ENCODE assay signal across 1 cellular context in the genomic region with DNA sequence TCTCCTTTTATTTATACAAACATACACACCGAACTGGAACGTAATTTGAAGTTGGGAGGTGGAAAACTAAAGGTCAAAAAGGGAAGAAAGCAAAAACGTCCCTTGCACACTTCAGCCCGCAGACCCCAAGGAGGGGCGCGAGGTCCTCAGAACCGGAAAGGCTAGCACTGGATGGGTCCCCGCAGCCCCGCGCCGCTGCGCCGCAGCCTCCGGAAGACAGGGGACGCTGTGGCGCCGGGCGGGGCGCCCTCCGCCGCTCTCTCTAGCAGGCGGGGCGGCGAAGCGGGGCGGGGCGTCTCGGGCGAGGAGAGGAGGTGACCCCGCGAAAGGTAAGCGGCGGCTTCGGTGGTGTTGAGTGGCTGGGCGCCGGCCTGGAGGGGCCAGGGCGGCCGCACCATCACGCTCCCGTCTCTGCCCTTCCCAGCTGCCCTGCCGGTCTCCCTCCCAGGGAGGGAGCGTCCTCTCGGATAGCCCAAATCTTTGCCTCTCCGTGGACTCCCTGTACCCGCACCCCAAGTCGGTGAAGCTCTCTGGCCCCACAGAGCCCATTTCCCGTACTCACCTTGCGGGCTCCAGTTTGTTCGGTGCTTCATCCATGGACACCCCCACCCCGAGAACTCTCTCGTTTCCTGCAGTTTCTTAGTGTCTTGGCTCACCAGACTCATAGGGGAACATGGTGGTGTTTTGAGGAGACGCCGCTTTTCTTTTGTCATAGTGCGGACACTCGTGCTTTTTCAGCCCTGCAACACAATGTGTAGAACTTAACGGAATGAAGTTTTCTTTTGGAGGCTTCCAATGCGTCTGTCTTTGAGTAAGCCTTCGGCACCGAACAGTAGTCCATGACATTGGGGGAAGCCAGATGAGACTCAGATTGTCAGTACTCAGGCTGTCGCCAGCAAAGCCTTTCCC.
TF ChIP-seq lines count a peak whose summit lies in the region.

Gene SMIM8 (plus strand): TSS at position 285 of the 909 bp plus-strand sequence. CDS start 14,444 bp downstream, outside the sequence.

TF ChIP-seq in HepG2, 621 proteins besides CTCF, POLR2A, EP300 and RAD21 (continued from another document and continues in another):
- TF ChIP-seq AHR (CRISPR knock-in tag; IDR thresholded peaks at IDR 0.05) (peak; percentile 84; the same call in 1 of the 2 replicates), ZNF260 (CRISPR knock-in tag; IDR thresholded peaks at IDR 0.05; ENCODE audit: borderline replicate concordance, low read depth) (no peak), ZNF333 (CRISPR knock-in tag; IDR thresholded peaks at IDR 0.05; ENCODE audit: borderline replicate concordance) (peak; percentile 90), MYNN (CRISPR knock-in tag; IDR thresholded peaks at IDR 0.05; ENCODE audit: low read depth) (no peak), NFE2L2 (IDR thresholded peaks at IDR 0.05; ENCODE audit: low read length) (no peak), REXO4 (CRISPR knock-in tag; IDR thresholded peaks at IDR 0.05; ENCODE audit: borderline replicate concordance) (no peak), FOXC1 (CRISPR knock-in tag; IDR thresholded peaks at IDR 0.05; ENCODE audit: borderline replicate concordance) (peak; percentile 64; the same call in 1 of the 2 replicates), ZNF740 (CRISPR knock-in tag; IDR thresholded peaks at IDR 0.05) (peak; percentile 76; the same call in 1 of the 2 replicates), ZMAT3 (CRISPR knock-in tag; conservative IDR thresholded peaks at IDR 0.05) (0 out of 2 replicates have a peak, but pooled peaks have one; percentile 23), SP140L (CRISPR knock-in tag; IDR thresholded peaks at IDR 0.05; ENCODE audit: borderline replicate concordance) (no peak), MIXL1 (CRISPR knock-in tag; IDR thresholded peaks at IDR 0.05) (peak; percentile 46; the same call in 1 of the 2 replicates), FLYWCH1 (CRISPR knock-in tag; IDR thresholded peaks at IDR 0.05) (no peak), PRDM4 (CRISPR knock-in tag; IDR thresholded peaks at IDR 0.05; ENCODE audit: borderline replicate concordance) (no peak), MTA3 (CRISPR knock-in tag; IDR thresholded peaks at IDR 0.05) (no peak), FOXA3 (CRISPR knock-in tag; IDR thresholded peaks at IDR 0.05) (peak; percentile 76), ZNF432 (CRISPR knock-in tag; IDR thresholded peaks at IDR 0.05; ENCODE audit: borderline replicate concordance) (no peak), ZNF589 (CRISPR knock-in tag; conservative IDR thresholded peaks at IDR 0.05) (no peak), TRIM22 (IDR thresholded peaks at IDR 0.05) (no peak), ZNF7 (CRISPR knock-in tag; IDR thresholded peaks at IDR 0.05) (no peak), TRIM24 (CRISPR knock-in tag; IDR thresholded peaks at IDR 0.05) (no peak), ZIK1 (CRISPR knock-in tag; IDR thresholded peaks at IDR 0.05; ENCODE audit: borderline replicate concordance, low read depth) (peak; percentile 57; the same call in 1 of the 2 replicates), PRPF4 (IDR thresholded peaks at IDR 0.05; ENCODE audit: low read depth, low read length, poor library complexity, severe bottlenecking) (no peak), ZNF772 (CRISPR knock-in tag; IDR thresholded peaks at IDR 0.05) (peak; percentile 95), HMGXB4 (CRISPR knock-in tag; IDR thresholded peaks at IDR 0.05; ENCODE audit: borderline replicate concordance in 1 of 2, low read depth in 1 of 2) (peak; percentile 91 to 98), ATF1 (CRISPR knock-in tag; IDR thresholded peaks at IDR 0.05) (no peak), TRAFD1 (CRISPR knock-in tag; IDR thresholded peaks at IDR 0.05; ENCODE audit: borderline replicate concordance) (no peak), ETV6 (CRISPR knock-in tag; conservative IDR thresholded peaks at IDR 0.05) (0 out of 2 replicates have a peak, but pooled peaks have one; percentile 37), DPF2 (CRISPR knock-in tag; IDR thresholded peaks at IDR 0.05; ENCODE audit: borderline replicate concordance, low read depth) (no peak), ZNF766 (CRISPR knock-in tag; IDR thresholded peaks at IDR 0.05; ENCODE audit: borderline replicate concordance) (peak; percentile 60; the same call in 1 of the 2 replicates), ATRX (CRISPR knock-in tag; IDR thresholded peaks at IDR 0.05; ENCODE audit: borderline replicate concordance) (no peak), ZKSCAN8 (CRISPR knock-in tag; IDR thresholded peaks at IDR 0.05; ENCODE audit: borderline replicate concordance) (peak; percentile 42; the same call in 1 of the 2 replicates), TAF15 (IDR thresholded peaks at IDR 0.05; ENCODE audit: low read depth, low read length, poor library complexity, severe bottlenecking) (peak; percentile 59), AGO2 (optimal IDR thresholded peaks at IDR 0.05; ENCODE audit: low read depth, low read length) (peak; percentile 49), RELA (CRISPR knock-in tag; IDR thresholded peaks at IDR 0.05) (no peak), ZFP36 (IDR thresholded peaks at IDR 0.05; ENCODE audit: borderline replicate concordance, low read depth, low read length, partially characterized antibody) (no peak), TERF1 (CRISPR knock-in tag; IDR thresholded peaks at IDR 0.05) (no peak), DNMT3B (CRISPR knock-in tag; conservative IDR thresholded peaks at IDR 0.05) (no peak)
- TF ChIP-seq, protein P1, sequence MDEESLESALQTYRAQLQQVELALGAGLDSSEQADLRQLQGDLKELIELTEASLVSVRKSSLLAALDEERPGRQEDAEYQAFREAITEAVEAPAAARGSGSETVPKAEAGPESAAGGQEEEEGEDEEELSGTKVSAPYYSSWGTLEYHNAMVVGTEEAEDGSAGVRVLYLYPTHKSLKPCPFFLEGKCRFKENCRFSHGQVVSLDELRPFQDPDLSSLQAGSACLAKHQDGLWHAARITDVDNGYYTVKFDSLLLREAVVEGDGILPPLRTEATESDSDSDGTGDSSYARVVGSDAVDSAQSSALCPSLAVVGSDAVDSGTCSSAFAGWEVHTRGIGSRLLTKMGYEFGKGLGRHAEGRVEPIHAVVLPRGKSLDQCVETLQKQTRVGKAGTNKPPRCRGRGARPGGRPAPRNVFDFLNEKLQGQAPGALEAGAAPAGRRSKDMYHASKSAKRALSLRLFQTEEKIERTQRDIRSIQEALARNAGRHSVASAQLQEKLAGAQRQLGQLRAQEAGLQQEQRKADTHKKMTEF (CRISPR knock-in tag; IDR thresholded peaks at IDR 0.05), result peak; percentile 94
- TF ChIP-seq, protein P2, sequence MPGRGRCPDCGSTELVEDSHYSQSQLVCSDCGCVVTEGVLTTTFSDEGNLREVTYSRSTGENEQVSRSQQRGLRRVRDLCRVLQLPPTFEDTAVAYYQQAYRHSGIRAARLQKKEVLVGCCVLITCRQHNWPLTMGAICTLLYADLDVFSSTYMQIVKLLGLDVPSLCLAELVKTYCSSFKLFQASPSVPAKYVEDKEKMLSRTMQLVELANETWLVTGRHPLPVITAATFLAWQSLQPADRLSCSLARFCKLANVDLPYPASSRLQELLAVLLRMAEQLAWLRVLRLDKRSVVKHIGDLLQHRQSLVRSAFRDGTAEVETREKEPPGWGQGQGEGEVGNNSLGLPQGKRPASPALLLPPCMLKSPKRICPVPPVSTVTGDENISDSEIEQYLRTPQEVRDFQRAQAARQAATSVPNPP (CRISPR knock-in tag; IDR thresholded peaks at IDR 0.05), result no peak; the same call in 1 of the 2 replicates
- TF ChIP-seq, protein P3, sequence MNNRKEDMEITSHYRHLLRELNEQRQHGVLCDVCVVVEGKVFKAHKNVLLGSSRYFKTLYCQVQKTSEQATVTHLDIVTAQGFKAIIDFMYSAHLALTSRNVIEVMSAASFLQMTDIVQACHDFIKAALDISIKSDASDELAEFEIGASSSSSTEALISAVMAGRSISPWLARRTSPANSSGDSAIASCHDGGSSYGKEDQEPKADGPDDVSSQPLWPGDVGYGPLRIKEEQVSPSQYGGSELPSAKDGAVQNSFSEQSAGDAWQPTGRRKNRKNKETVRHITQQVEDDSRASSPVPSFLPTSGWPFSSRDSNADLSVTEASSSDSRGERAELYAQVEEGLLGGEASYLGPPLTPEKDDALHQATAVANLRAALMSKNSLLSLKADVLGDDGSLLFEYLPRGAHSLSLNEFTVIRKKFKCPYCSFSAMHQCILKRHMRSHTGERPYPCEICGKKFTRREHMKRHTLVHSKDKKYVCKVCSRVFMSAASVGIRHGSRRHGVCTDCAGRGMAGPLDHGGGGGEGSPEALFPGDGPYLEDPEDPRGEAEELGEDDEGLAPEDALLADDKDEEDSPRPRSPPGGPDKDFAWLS (CRISPR knock-in tag; IDR thresholded peaks at IDR 0.05; ENCODE audit: borderline replicate concordance), result no peak
- TF ChIP-seq, protein P4, sequence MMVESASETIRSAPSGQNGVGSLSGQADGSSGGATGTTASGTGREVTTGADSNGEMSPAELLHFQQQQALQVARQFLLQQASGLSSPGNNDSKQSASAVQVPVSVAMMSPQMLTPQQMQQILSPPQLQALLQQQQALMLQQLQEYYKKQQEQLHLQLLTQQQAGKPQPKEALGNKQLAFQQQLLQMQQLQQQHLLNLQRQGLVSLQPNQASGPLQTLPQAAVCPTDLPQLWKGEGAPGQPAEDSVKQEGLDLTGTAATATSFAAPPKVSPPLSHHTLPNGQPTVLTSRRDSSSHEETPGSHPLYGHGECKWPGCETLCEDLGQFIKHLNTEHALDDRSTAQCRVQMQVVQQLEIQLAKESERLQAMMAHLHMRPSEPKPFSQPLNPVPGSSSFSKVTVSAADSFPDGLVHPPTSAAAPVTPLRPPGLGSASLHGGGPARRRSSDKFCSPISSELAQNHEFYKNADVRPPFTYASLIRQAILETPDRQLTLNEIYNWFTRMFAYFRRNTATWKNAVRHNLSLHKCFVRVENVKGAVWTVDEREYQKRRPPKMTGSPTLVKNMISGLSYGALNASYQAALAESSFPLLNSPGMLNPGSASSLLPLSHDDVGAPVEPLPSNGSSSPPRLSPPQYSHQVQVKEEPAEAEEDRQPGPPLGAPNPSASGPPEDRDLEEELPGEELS (CRISPR knock-in tag; IDR thresholded peaks at IDR 0.05), result peak; percentile 73; the same call in 1 of the 2 replicates
